ENCODE assay signal across 18 cellular contexts in genomic region chr4:16206848-16207247, GRCh38. TPM values are rescaled to one million over a fixed set of nuclear protein-coding genes. Genes with fewer than 3 reads are reported as not detected.
DNase-seq lines count a peak whose midpoint lies in the region; ATAC-seq and TF ChIP-seq lines count a peak whose summit lies in the region.
"Had no signal": no experiment of that assay in that cellular context is flagged by ENCODE, and none has a peak within 500 bp of the region (broad histone marks: within the 10 kb centered on the region; RNA-seq: fewer than 3 reads in every experiment).

No MANE protein-coding gene starts in this region.

- no peak for TF ChIP-seq POLR2A in NB4 (IDR thresholded peaks at IDR 0.05; ENCODE audit: extremely low read depth, insufficient read length)

- ATAC-seq in activated naive CD4-positive, alpha-beta T cell treated with anti-CD3 and anti-CD28 coated beads, Interleukin-2, amount 50 U/mL, for 72 hours: peak; percentile 52 to 56
- peak; percentile 63 for ATAC-seq in effector memory CD8-positive, alpha-beta T cell (replicated peaks)

- H3K27ac Mint-ChIP-seq in activated naive CD4-positive, alpha-beta T cell treated with anti-CD3 and anti-CD28 coated beads, Interleukin-2, amount 50 U/mL, for 72 hours: peak overlapping the region in 1 of 2 donors; percentile 57
- H3K27ac Mint-ChIP-seq in activated naive CD4-positive, alpha-beta T cell treated with anti-CD3 and anti-CD28 coated beads for 36 hours: no peak overlapping the region
- peak overlapping the region; percentile 21 to 86 for H3K27ac Mint-ChIP-seq in effector memory CD8-positive, alpha-beta T cell
- peak overlapping the region; percentile 89 for H3K27ac Mint-ChIP-seq in stimulated activated naive CD8-positive, alpha-beta T cell treated with anti-CD3 and anti-CD28 coated beads, Interleukin-15, Interleukin-2, amounts not matched to agents 100 ng/mL and 50 ng/mL, for 24 hours

- CTCF ChIA-PET in activated naive CD4-positive, alpha-beta T cell treated with anti-CD3 and anti-CD28 coated beads for 36 hours (lab: Charles Lee): interaction anchor here (1.1 to 5.0 kb wide), 5 partner anchors 8 to 17 kb away, joined by 3 to 34 read pairs (median 12); no protein-coding TSS in a partner anchor

- TF ChIP-seq CTCF in NB4 (IDR thresholded peaks at IDR 0.05; ENCODE audit: low read depth, low read length): no peak

- intact Hi-C loops in activated naive CD4-positive, alpha-beta T cell treated with anti-CD3 and anti-CD28 coated beads for 36 hours (cut with micrococcal nuclease): no loop called here

- H3K27me3 Mint-ChIP-seq in activated naive CD4-positive, alpha-beta T cell treated with anti-CD3 and anti-CD28 coated beads for 36 hours (ENCODE audit: low read depth): no peaks in the 10 kb centered on the region
- no peaks in the 10 kb centered on the region for H3K27me3 Mint-ChIP-seq in effector memory CD8-positive, alpha-beta T cell
- no peaks in the 10 kb centered on the region for H3K27me3 Mint-ChIP-seq in stimulated activated naive CD8-positive, alpha-beta T cell treated with anti-CD3 and anti-CD28 coated beads, Interleukin-15, Interleukin-2, amounts not matched to agents 100 ng/mL and 50 ng/mL, for 24 hours

- H3K4me3 ChIP-seq in NB4 (ENCODE audit: low read depth, low read length): no peak overlapping the region
- H3K4me3 ChIP-seq: colonic mucosa, SJSA1 had no signal

- no peaks in the 10 kb centered on the region for H3K9me3 Mint-ChIP-seq in activated naive CD4-positive, alpha-beta T cell treated with anti-CD3 and anti-CD28 coated beads, Interleukin-2, amount 50 U/mL, for 72 hours
- H3K9me3 Mint-ChIP-seq in activated naive CD4-positive, alpha-beta T cell treated with anti-CD3 and anti-CD28 coated beads for 36 hours: no peaks in the 10 kb centered on the region
- H3K9me3 Mint-ChIP-seq in effector memory CD8-positive, alpha-beta T cell: no peaks in the 10 kb centered on the region
- H3K9me3 Mint-ChIP-seq in stimulated activated naive CD8-positive, alpha-beta T cell treated with anti-CD3 and anti-CD28 coated beads, Interleukin-15, Interleukin-2, amounts not matched to agents 100 ng/mL and 50 ng/mL, for 24 hours: no peaks in the 10 kb centered on the region
- H3K9me3 Mint-ChIP-seq: nephron progenitor cell had no signal

- peaks cover 0 to 6% of the 10 kb centered on the region in 2 donors for H3K36me3 Mint-ChIP-seq in activated naive CD4-positive, alpha-beta T cell treated with anti-CD3 and anti-CD28 coated beads, Interleukin-2, amount 50 U/mL, for 72 hours
- H3K36me3 Mint-ChIP-seq in activated naive CD4-positive, alpha-beta T cell treated with anti-CD3 and anti-CD28 coated beads for 36 hours (ENCODE audit: low read depth): peaks cover 10% of the 10 kb centered on the region
- H3K36me3 Mint-ChIP-seq in effector memory CD8-positive, alpha-beta T cell (ENCODE audit: insufficient read depth): peaks cover 7% of the 10 kb centered on the region
- H3K36me3 Mint-ChIP-seq in stimulated activated naive CD8-positive, alpha-beta T cell treated with anti-CD3 and anti-CD28 coated beads, Interleukin-15, Interleukin-2, amounts not matched to agents 100 ng/mL and 50 ng/mL, for 24 hours (ENCODE audit: low read depth): peaks cover 70% of the 10 kb centered on the region

- H3K4me1 Mint-ChIP-seq in activated naive CD4-positive, alpha-beta T cell treated with anti-CD3 and anti-CD28 coated beads for 36 hours (ENCODE audit: low read depth): peaks cover 39% of the 10 kb centered on the region
- H3K4me1 Mint-ChIP-seq in effector memory CD8-positive, alpha-beta T cell (ENCODE audit: low read depth in 2 of 2): peaks cover 23 to 41% of the 10 kb centered on the region in 2 donors
- peaks cover 69% of the 10 kb centered on the region for H3K4me1 Mint-ChIP-seq in stimulated activated naive CD8-positive, alpha-beta T cell treated with anti-CD3 and anti-CD28 coated beads, Interleukin-15, Interleukin-2, amounts not matched to agents 100 ng/mL and 50 ng/mL, for 24 hours (ENCODE audit: low read depth)

- no peak for DNase-seq in activated naive CD4-positive, alpha-beta T cell treated with anti-CD3 and anti-CD28 coated beads, Interleukin-2, amount 50 U/mL, for 72 hours (ENCODE audit: low spot score in 2 of 2)
- DNase-seq in activated naive CD4-positive, alpha-beta T cell treated with anti-CD3 and anti-CD28 coated beads for 36 hours: no peak
- DNase-seq in NB4 (ENCODE audit: low read depth) (peak; percentile 47), NCI-H1436 treated with DMSO at 0.1 percent for 48 hours (lab: John Stamatoyannopoulos, UW) (no peak), DMS79 treated with DMSO at 0.1 percent for 48 hours (lab: John Stamatoyannopoulos, UW) (no peak)
- DNase-seq in effector memory CD8-positive, alpha-beta T cell: no peak
- DNase-seq in effector CD4-positive, alpha-beta T cell: no peak
- DNase-seq: activated CD4-positive, alpha-beta T cell treated with anti-CD3 and anti-CD28 coated beads, Interleukin-2, amount 50 U/mL, for 1 hour; Calu3; colonic mucosa; erythroblast; H7; Karpas-422; NCI-H187 treated with DMSO at 0.1 percent for 48 hours; NCI-H510A treated with DMSO at 0.1 percent for 48 hours; nephron progenitor cell had no signal

- H3K4me3 Mint-ChIP-seq in activated naive CD4-positive, alpha-beta T cell treated with anti-CD3 and anti-CD28 coated beads for 36 hours: no peak overlapping the region
- H3K4me3 Mint-ChIP-seq in effector memory CD8-positive, alpha-beta T cell: no peak overlapping the region
- peak overlapping the region; percentile 48 for H3K4me3 Mint-ChIP-seq in stimulated activated naive CD8-positive, alpha-beta T cell treated with anti-CD3 and anti-CD28 coated beads, Interleukin-15, Interleukin-2, amounts not matched to agents 100 ng/mL and 50 ng/mL, for 24 hours
- H3K4me3 Mint-ChIP-seq: nephron progenitor cell had no signal

RNA-seq across cellular contexts. Expression of gene TAPT1, which starts 19.4 kb away (rescaled TPM):
- 10 to 100 TPM; 33.6 to 52.5 TPM for total RNA-seq in activated naive CD4-positive, alpha-beta T cell treated with anti-CD3 and anti-CD28 coated beads, Interleukin-2, amount 50 U/mL, for 72 hours
- total RNA-seq in activated naive CD4-positive, alpha-beta T cell treated with anti-CD3 and anti-CD28 coated beads for 36 hours: 10 to 100 TPM; 48.6 to 48.9 TPM
